1 cellular context compared by ENCODE assay signal in genomic region chr17:42055496-42055895, GRCh38.
TF ChIP-seq lines count a peak whose summit lies in the region.

No MANE protein-coding gene starts in this region.

TF ChIP-seq in GM23338, 12 proteins besides CTCF, POLR2A, EP300 and RAD21:
- no peak for TF ChIP-seq ZNF462 (CRISPR knock-in tag; IDR thresholded peaks at IDR 0.05)
- TF ChIP-seq NANOG (IDR thresholded peaks at IDR 0.05; ENCODE audit: borderline replicate concordance) = no peak
- TF ChIP-seq ZNF331 (CRISPR knock-in tag; IDR thresholded peaks at IDR 0.05; ENCODE audit: low read depth) = no peak
- no peak for TF ChIP-seq STAT1 (IDR thresholded peaks at IDR 0.05; ENCODE audit: unreplicated experiment)
- TF ChIP-seq JUNB (IDR thresholded peaks at IDR 0.05; ENCODE audit: unreplicated experiment) = no peak
- TF ChIP-seq POLR2AphosphoS5 (IDR thresholded peaks at IDR 0.05; ENCODE audit: low read depth) = no peak
- TF ChIP-seq EZH2 (IDR thresholded peaks at IDR 0.05; ENCODE audit: low read depth, unreplicated experiment) = no peak
- no peak for TF ChIP-seq ETS1 (IDR thresholded peaks at IDR 0.05)
- TF ChIP-seq EZH2phosphoT487 (IDR thresholded peaks at IDR 0.05; ENCODE audit: unreplicated experiment) = no peak
- TF ChIP-seq CREB1 (CRISPR knock-in tag; IDR thresholded peaks at IDR 0.05; ENCODE audit: low read depth) = no peak
- no peak for TF ChIP-seq ZNF114 (CRISPR knock-in tag; IDR thresholded peaks at IDR 0.05)
- TF ChIP-seq REST (IDR thresholded peaks at IDR 0.05; ENCODE audit: unreplicated experiment) = no peak
